17 cellular contexts compared by ENCODE assay signal in genomic region chr4:10371869-10372471, GRCh38.
DNase-seq lines count a peak whose midpoint lies in the region; ATAC-seq and TF ChIP-seq lines count a peak whose summit lies in the region.
"Had no signal": no experiment of that assay in that cellular context is flagged by ENCODE, and none has a peak within 500 bp of the region (broad histone marks: within the 10 kb centered on the region; RNA-seq: fewer than 3 reads in every experiment).

No MANE protein-coding gene starts in this region.

- no peak for TF ChIP-seq POLR2A in spleen (IDR thresholded peaks at IDR 0.05)

- WGBS in spleen, 5 donors = 53 to 75% (median 66%) methylated on average over 4 of the region's 4 CpGs
- WGBS in heart right ventricle, 2 donors = 72 to 78% methylated on average over 4 of the region's 4 CpGs

- POLR2A ChIA-PET in HEK293T (lab: Yijun Ruan, JAX) = no interaction called here

- DNase-seq in H7 (peak; percentile 25), RWPE2 (ENCODE audit: low spot score) (no peak), fibroblast of the aortic adventitia (ENCODE audit: low read depth) (peak; percentile 41), spleen (peak; percentile 80), HEK293T (ENCODE audit: extremely low spot score) (no peak), heart right ventricle (no peak)
- DNase-seq: activated effector memory CD4-positive, alpha-beta T cell treated with anti-CD3 and anti-CD28 coated beads, Interleukin-2, amount 50 U/mL, for 16 hours; CD8-positive, alpha-beta T cell; effector CD4-positive, alpha-beta T cell; GF-D8; left colon; MV-4-11; naive thymus-derived CD4-positive, alpha-beta T cell; NCI-H2171 had no signal

- H3K9me3 ChIP-seq in RWPE2 (ENCODE audit: severe bottlenecking) (no peaks in the 10 kb centered on the region), spleen (peaks cover 0 to 3% (median 0%) of the 10 kb centered on the region in 8 donors), heart right ventricle (no peaks in the 10 kb centered on the region)
- H3K9me3 ChIP-seq: vagina had no signal

- H3K4me3 ChIP-seq in H7 (ENCODE audit: insufficient read depth, low read depth, low read length) = no peak overlapping the region
- no peak overlapping the region for H3K4me3 ChIP-seq in RWPE2 (ENCODE audit: severe bottlenecking)
- H3K4me3 ChIP-seq in fibroblast of the aortic adventitia (ENCODE audit: low read depth, low read length) = no peak overlapping the region
- H3K4me3 ChIP-seq in spleen = no peak overlapping the region
- no peak overlapping the region for H3K4me3 ChIP-seq in heart right ventricle
- H3K4me3 ChIP-seq: vagina had no signal

- intact Hi-C loops in spleen (cut with DNase I; ENCODE audit: low total_unique reads) (no loop called here), heart right ventricle (cut with DNase I) (no loop called here)

- ATAC-seq in RWPE2 (ENCODE audit: low read depth) (peak; percentile 89), heart right ventricle (no peak), GM18511 (IDR thresholded peaks at IDR 0.05; ENCODE audit: unreplicated experiment) (no peak)
- ATAC-seq: CD8-positive, alpha-beta T cell; left colon; naive thymus-derived CD4-positive, alpha-beta T cell; stimulated activated memory B cell treated with anti-CD40 and anti-IgM and Interleukin-4, amounts not matched to agents 10 μg/mL and 1 μg/mL and 100 μg/mL, for 72 hours had no signal

- H3K36me3 ChIP-seq in H7 (replicated peaks; ENCODE audit: control insufficient read depth, insufficient read depth, low read length) (no peaks in the 10 kb centered on the region), RWPE2 (ENCODE audit: low read depth) (no peaks in the 10 kb centered on the region), spleen (no peaks in the 10 kb centered on the region), heart right ventricle (no peaks in the 10 kb centered on the region)
- H3K36me3 ChIP-seq: vagina had no signal

- CTCF ChIA-PET in HEK293T (lab: Yijun Ruan, JAX) = no interaction called here

- no peak for TF ChIP-seq CTCF in RWPE2 (IDR thresholded peaks at IDR 0.05; ENCODE audit: poor library complexity, severe bottlenecking)
- no peak for TF ChIP-seq CTCF in fibroblast of the aortic adventitia (IDR thresholded peaks at IDR 0.05; ENCODE audit: insufficient read depth, low read length)
- no peak for TF ChIP-seq CTCF in spleen (IDR thresholded peaks at IDR 0.05 in 8 of 11, conservative IDR thresholded peaks at IDR 0.05 in 3 of 11)
- TF ChIP-seq CTCF in heart right ventricle (IDR thresholded peaks at IDR 0.05) = no peak

- H3K27ac ChIP-seq in RWPE2 (ENCODE audit: poor library complexity, severe bottlenecking) = peak overlapping the region; percentile 11
- peak overlapping the region in 3 of 8 donors; percentile 13 to 31 (median 28) for H3K27ac ChIP-seq in spleen
- H3K27ac ChIP-seq in heart right ventricle = no peak overlapping the region
- H3K27ac ChIP-seq: vagina had no signal

- H3K4me1 ChIP-seq in RWPE2 (ENCODE audit: insufficient read depth, poor library complexity, severe bottlenecking) (peaks cover 14% of the 10 kb centered on the region), spleen (no peaks in the 10 kb centered on the region), heart right ventricle (no peaks in the 10 kb centered on the region)
- H3K4me1 ChIP-seq: vagina had no signal

- no peaks in the 10 kb centered on the region for H3K27me3 ChIP-seq in H7 (ENCODE audit: control insufficient read depth, insufficient read depth, low read length)
- no peaks in the 10 kb centered on the region for H3K27me3 ChIP-seq in RWPE2 (ENCODE audit: insufficient read depth, poor library complexity, severe bottlenecking)
- no peaks in the 10 kb centered on the region for H3K27me3 ChIP-seq in spleen (replicated peaks in 1 of 7)
- H3K27me3 ChIP-seq in heart right ventricle = no peaks in the 10 kb centered on the region
- H3K27me3 ChIP-seq: vagina had no signal

TF ChIP-seq in HEK293T, 16 proteins besides CTCF, POLR2A, EP300 and RAD21:
- TF ChIP-seq L3MBTL2 (conservative IDR thresholded peaks at IDR 0.05) (no peak), HDGF (IDR thresholded peaks at IDR 0.05; ENCODE audit: borderline replicate concordance) (no peak), CTBP1 (IDR thresholded peaks at IDR 0.05; ENCODE audit: borderline replicate concordance) (no peak), TARDBP (IDR thresholded peaks at IDR 0.05) (no peak), ZNF384 (IDR thresholded peaks at IDR 0.05) (no peak), SP1 (IDR thresholded peaks at IDR 0.05) (no peak), PKNOX1 (IDR thresholded peaks at IDR 0.05) (no peak), NFRKB (IDR thresholded peaks at IDR 0.05) (no peak), SUZ12 (IDR thresholded peaks at IDR 0.05) (no peak), FOXA1 (IDR thresholded peaks at IDR 0.05) (no peak), ARNT (IDR thresholded peaks at IDR 0.05) (no peak), BHLHE40 (IDR thresholded peaks at IDR 0.05; ENCODE audit: borderline replicate concordance) (no peak), FOXK2 (IDR thresholded peaks at IDR 0.05) (no peak), LEF1 (IDR thresholded peaks at IDR 0.05; ENCODE audit: borderline replicate concordance) (no peak), FOXM1 (IDR thresholded peaks at IDR 0.05; ENCODE audit: borderline replicate concordance) (no peak)

Comparison
In these comparisons a context has a peak if more than half of its experiments do, and no peak if none do; other contexts are left out.
1. DNase-seq: peak in H7 (single experiment), fibroblast of the aortic adventitia (single experiment) and spleen (single experiment); none in RWPE2 (single experiment), HEK293T (single experiment) and heart right ventricle (0 of 2).